1 cellular context compared by ENCODE assay signal in genomic region chr19:53546766-53547541, GRCh38.
TF ChIP-seq lines count a peak whose summit lies in the region.

No MANE protein-coding gene starts in this region.

TF ChIP-seq in HEK293, 187 proteins besides CTCF, POLR2A, EP300 and RAD21:
- TF ChIP-seq ZNF362 (tag by site-specific recombination; IDR thresholded peaks at IDR 0.05) (no peak; the same call in 1 of the 2 replicates), ATF2 (tag by site-specific recombination; IDR thresholded peaks at IDR 0.05; ENCODE audit: low read depth) (peak; percentile 31), ZNF692 (tag by site-specific recombination; IDR thresholded peaks at IDR 0.05) (no peak)
